8 cellular contexts compared by ENCODE assay signal in genomic region chr11:10454902-10455631, GRCh38. TPM values are rescaled to one million over a fixed set of nuclear protein-coding genes. Genes with fewer than 3 reads are reported as not detected.
DNase-seq lines count a peak whose midpoint lies in the region; TF ChIP-seq lines count a peak whose summit lies in the region.

Gene AMPD3, plus strand, starts transcription at chr11:10455264. Its CDS starts 6,256 bp downstream, at chr11:10461520.

- peak within 1 kb of the TSS; percentile 75 for H3K4me3 ChIP-seq in ACC112 (ENCODE audit: low read depth, low read length)
- H3K4me3 ChIP-seq in GM12875 (ENCODE audit: low read depth, low read length) = peak within 1 kb of the TSS; percentile 79
- H3K4me3 ChIP-seq in Loucy (ENCODE audit: low read length, poor library complexity, severe bottlenecking) = peak within 1 kb of the TSS; percentile 94
- peak within 1 kb of the TSS; percentile 34 for H3K4me3 ChIP-seq in SU-DHL-6 (ENCODE audit: insufficient read depth, low read length, poor library complexity, severe bottlenecking)

- no peaks in the 10 kb centered on the region for H3K9me3 ChIP-seq in Loucy (ENCODE audit: insufficient read depth, low read depth, low read length)
- H3K9me3 ChIP-seq in SU-DHL-6 (ENCODE audit: insufficient read depth, low read length) = no peaks in the 10 kb centered on the region

- H4K20me1 ChIP-seq in Loucy (ENCODE audit: insufficient read depth, low read length, poor library complexity, severe bottlenecking) (peaks cover 25% of the 10 kb centered on the region), SU-DHL-6 (ENCODE audit: low read depth, low read length) (no peaks in the 10 kb centered on the region)

- H3K4me1 Mint-ChIP-seq in endothelial cell (ENCODE audit: unreplicated experiment) = peaks cover 50% of the 10 kb centered on the region
- peaks cover 63% of the 10 kb centered on the region for H3K4me1 Mint-ChIP-seq in nephron progenitor cell

- H3K27me3 Mint-ChIP-seq in endothelial cell (ENCODE audit: unreplicated experiment) (peaks cover 6% of the 10 kb centered on the region), nephron progenitor cell (ENCODE audit: low read depth, poor library complexity) (peaks cover 24% of the 10 kb centered on the region)

- peak; percentile 28 for DNase-seq in endothelial cell (ENCODE audit: low spot score)
- peak; percentile 23 for DNase-seq in nephron progenitor cell
- DNase-seq in RPMI8226 = no peak
- DNase-seq in middle frontal gyrus (ENCODE audit: extremely low spot score, low spot score) = no peak

- H2AFZ ChIP-seq in ACC112 (ENCODE audit: low read length, unreplicated experiment) = peak within 1 kb of the TSS; percentile 80
- peak within 1 kb of the TSS; percentile 17; the same call in 1 of the 2 replicates for H2AFZ ChIP-seq in Loucy (ENCODE audit: low read length)
- peak within 1 kb of the TSS; percentile 62 for H2AFZ ChIP-seq in SU-DHL-6 (ENCODE audit: low read depth, low read length, severe bottlenecking)

- H3K27ac ChIP-seq in ACC112 (ENCODE audit: low read depth, low read length) (peak within 1 kb of the TSS; percentile 87), SU-DHL-6 (ENCODE audit: low read depth, low read length) (peak within 1 kb of the TSS; percentile 67)

- H3K9me3 Mint-ChIP-seq in endothelial cell (ENCODE audit: unreplicated experiment) = no peaks in the 10 kb centered on the region
- H3K9me3 Mint-ChIP-seq in nephron progenitor cell = no peaks in the 10 kb centered on the region

- TF ChIP-seq CTCF in GM12875 (IDR thresholded peaks at IDR 0.05; ENCODE audit: borderline replicate concordance, insufficient read depth, low read depth, low read length) = no peak
- no peak for TF ChIP-seq CTCF in Loucy (conservative IDR thresholded peaks at IDR 0.05; ENCODE audit: low read length)
- no peak for TF ChIP-seq CTCF in SU-DHL-6 (IDR thresholded peaks at IDR 0.05; ENCODE audit: insufficient read depth, low read length, poor library complexity, severe bottlenecking)
- no peak for TF ChIP-seq CTCF in endothelial cell (IDR thresholded peaks at IDR 0.05; ENCODE audit: unreplicated experiment)
- no peak for TF ChIP-seq CTCF in nephron progenitor cell (IDR thresholded peaks at IDR 0.05)

- H3K27ac Mint-ChIP-seq in endothelial cell (ENCODE audit: unreplicated experiment) (peak within 1 kb of the TSS; percentile 91), nephron progenitor cell (peak within 1 kb of the TSS; percentile 72)

- H3K36me3 ChIP-seq in ACC112 (ENCODE audit: insufficient read depth, low read length) (no peaks in the 10 kb centered on the region), Loucy (ENCODE audit: insufficient read depth, low read length) (no peaks in the 10 kb centered on the region), SU-DHL-6 (ENCODE audit: low read length) (no peaks in the 10 kb centered on the region)

- H3K9ac ChIP-seq in Loucy (ENCODE audit: low read depth, low read length, poor library complexity, severe bottlenecking) = peak within 1 kb of the TSS; percentile 93
- H3K9ac ChIP-seq in SU-DHL-6 (ENCODE audit: low read length) = peak within 1 kb of the TSS; percentile 11; the same call in 1 of the 2 replicates

- H3K4me1 ChIP-seq in ACC112 (ENCODE audit: control insufficient read depth, insufficient read depth, low read length, unreplicated experiment) = peaks cover 30% of the 10 kb centered on the region
- peaks cover 67% of the 10 kb centered on the region for H3K4me1 ChIP-seq in Loucy (ENCODE audit: insufficient read depth, low read length, poor library complexity, severe bottlenecking)

- H3K4me2 ChIP-seq in Loucy (ENCODE audit: low read depth, low read length, poor library complexity, severe bottlenecking) (peak within 1 kb of the TSS; percentile 99), SU-DHL-6 (ENCODE audit: low read depth, low read length, poor library complexity, severe bottlenecking) (peak within 1 kb of the TSS; percentile 56)

- H3K36me3 Mint-ChIP-seq in endothelial cell (ENCODE audit: low read depth, unreplicated experiment) (peaks cover 6% of the 10 kb centered on the region), nephron progenitor cell (ENCODE audit: low read depth) (no peaks in the 10 kb centered on the region)

- H3F3A ChIP-seq in Loucy (ENCODE audit: low read depth) = peaks cover 10% of the 10 kb centered on the region; the same call in 1 of the 2 replicates
- peaks cover 8% of the 10 kb centered on the region for H3F3A ChIP-seq in SU-DHL-6 (ENCODE audit: insufficient read depth)

- H3K79me2 ChIP-seq in ACC112 (ENCODE audit: control insufficient read depth, insufficient read depth, low read length, unreplicated experiment) (no peaks in the 10 kb centered on the region), Loucy (ENCODE audit: insufficient read depth, low read length) (peaks cover 52% of the 10 kb centered on the region), SU-DHL-6 (ENCODE audit: insufficient read depth, low read length) (no peaks in the 10 kb centered on the region)

- H3K4me3 Mint-ChIP-seq in endothelial cell (ENCODE audit: unreplicated experiment) (peak within 1 kb of the TSS; percentile 84), nephron progenitor cell (peak within 1 kb of the TSS; percentile 73)

- H3K27me3 ChIP-seq in ACC112 (ENCODE audit: insufficient read depth, low read length) = peaks cover 10% of the 10 kb centered on the region
- no peaks in the 10 kb centered on the region for H3K27me3 ChIP-seq in Loucy (ENCODE audit: insufficient read depth, low read length, poor library complexity, severe bottlenecking)
- H3K27me3 ChIP-seq in SU-DHL-6 (ENCODE audit: low read length) = no peaks in the 10 kb centered on the region

- H3K9me2 ChIP-seq in Loucy (replicated peaks; ENCODE audit: low read depth, low read length) = no peaks in the 10 kb centered on the region
- no peaks in the 10 kb centered on the region for H3K9me2 ChIP-seq in SU-DHL-6 (replicated peaks; ENCODE audit: insufficient read depth, low read length)

RNA-seq across cellular contexts. Expression of gene AMPD3, which starts in this region (rescaled TPM):
- 23.2 TPM for total RNA-seq in endothelial cell (ENCODE audit: unreplicated experiment)

Comparison
In these comparisons a context has a peak if more than half of its experiments do, and no peak if none do; other contexts are left out.
1. H2AFZ ChIP-seq: peak in every context shown above with its lines; median percentile 80 in ACC112; 62 in SU-DHL-6; 17 in Loucy.
2. H3K4me3 ChIP-seq: peak in every context shown above with its lines; median percentile 94 in Loucy; 79 in GM12875; 75 in ACC112; 34 in SU-DHL-6.
3. DNase-seq: peak in endothelial cell (single experiment) and nephron progenitor cell (single experiment); none in RPMI8226 (single experiment) and middle frontal gyrus (single experiment).